In genomic region chr16:14545346-14545884, GRCh38 we compare ENCODE assay signal across 1 cellular context.
TF ChIP-seq lines count a peak whose summit lies in the region.

No MANE protein-coding gene starts in this region.

TF ChIP-seq in HepG2, 621 proteins besides CTCF, POLR2A, EP300 and RAD21 (continued from another document and continues in another):
- TF ChIP-seq CREB3 (CRISPR knock-in tag; IDR thresholded peaks at IDR 0.05) (no peak), HOXA3 (CRISPR knock-in tag; IDR thresholded peaks at IDR 0.05) (peak; percentile 93), ZBTB34 (CRISPR knock-in tag; IDR thresholded peaks at IDR 0.05) (no peak), SNAPC4 (CRISPR knock-in tag; IDR thresholded peaks at IDR 0.05) (no peak), ZNF264 (CRISPR knock-in tag; IDR thresholded peaks at IDR 0.05) (peak; percentile 91), ZBTB39 (CRISPR knock-in tag; IDR thresholded peaks at IDR 0.05) (no peak), MIXL1 (CRISPR knock-in tag; IDR thresholded peaks at IDR 0.05) (peak; percentile 95), JARID2 (CRISPR knock-in tag; IDR thresholded peaks at IDR 0.05; ENCODE audit: insufficient replicate concordance) (peak; percentile 82), IRF2 (CRISPR knock-in tag; IDR thresholded peaks at IDR 0.05) (peak; percentile 96), PPARG (CRISPR knock-in tag; conservative IDR thresholded peaks at IDR 0.05) (peak; percentile 90), SNAPC5 (CRISPR knock-in tag; IDR thresholded peaks at IDR 0.05; ENCODE audit: borderline replicate concordance) (no peak), MXD4 (CRISPR knock-in tag; IDR thresholded peaks at IDR 0.05) (peak; percentile 81), HIVEP1 (CRISPR knock-in tag; IDR thresholded peaks at IDR 0.05) (no peak), ZNF512 (CRISPR knock-in tag; IDR thresholded peaks at IDR 0.05) (no peak), BORCS8-MEF2B (CRISPR knock-in tag; IDR thresholded peaks at IDR 0.05) (no peak), REL (CRISPR knock-in tag; conservative IDR thresholded peaks at IDR 0.05) (no peak), NFIB (CRISPR knock-in tag; IDR thresholded peaks at IDR 0.05; ENCODE audit: borderline replicate concordance) (no peak), THAP8 (CRISPR knock-in tag; IDR thresholded peaks at IDR 0.05; ENCODE audit: borderline replicate concordance) (no peak), DDIT3 (CRISPR knock-in tag; IDR thresholded peaks at IDR 0.05) (no peak), ZNF281 (CRISPR knock-in tag; IDR thresholded peaks at IDR 0.05; ENCODE audit: borderline replicate concordance) (peak; percentile 51; the same call in 1 of the 2 replicates), SMYD3 (CRISPR knock-in tag; IDR thresholded peaks at IDR 0.05) (0 out of 2 replicates have a peak, but pooled peaks have one; percentile 84), ZNF749 (CRISPR knock-in tag; IDR thresholded peaks at IDR 0.05; ENCODE audit: borderline replicate concordance) (no peak), MEF2D (CRISPR knock-in tag; IDR thresholded peaks at IDR 0.05) (peak; percentile 84), HES4 (CRISPR knock-in tag; IDR thresholded peaks at IDR 0.05; ENCODE audit: borderline replicate concordance) (no peak), NR2F6 (IDR thresholded peaks at IDR 0.05) (peak; percentile 93), NR2F6 (CRISPR knock-in tag; IDR thresholded peaks at IDR 0.05) (peak; percentile 95), CCDC6 (CRISPR knock-in tag; IDR thresholded peaks at IDR 0.05) (no peak), SP4 (CRISPR knock-in tag; IDR thresholded peaks at IDR 0.05) (no peak), HMG20B (CRISPR knock-in tag; conservative IDR thresholded peaks at IDR 0.05) (peak; percentile 90), CBX2 (IDR thresholded peaks at IDR 0.05; ENCODE audit: low read depth, low read length) (no peak), CBX2 (CRISPR knock-in tag; IDR thresholded peaks at IDR 0.05; ENCODE audit: low read depth) (no peak), ZNF691 (CRISPR knock-in tag; IDR thresholded peaks at IDR 0.05; ENCODE audit: borderline replicate concordance, low read depth) (peak; percentile 66; the same call in 1 of the 2 replicates), GABPB1 (CRISPR knock-in tag; IDR thresholded peaks at IDR 0.05) (no peak; the same call in 1 of the 2 replicates), ZNF121 (CRISPR knock-in tag; IDR thresholded peaks at IDR 0.05) (no peak; the same call in 1 of the 2 replicates), SUZ12 (IDR thresholded peaks at IDR 0.05; ENCODE audit: low read depth, low read length) (no peak), ZNF580 (CRISPR knock-in tag; IDR thresholded peaks at IDR 0.05; ENCODE audit: borderline replicate concordance, low read depth) (peak; percentile 95), ZNF362 (CRISPR knock-in tag; IDR thresholded peaks at IDR 0.05; ENCODE audit: borderline replicate concordance) (peak; percentile 72), ZNF775 (CRISPR knock-in tag; IDR thresholded peaks at IDR 0.05; ENCODE audit: borderline replicate concordance) (no peak), HNRNPUL1 (IDR thresholded peaks at IDR 0.05; ENCODE audit: low read depth, low read length) (no peak), KDM4B (CRISPR knock-in tag; IDR thresholded peaks at IDR 0.05) (peak; percentile 98), ZBTB7A (CRISPR knock-in tag; IDR thresholded peaks at IDR 0.05) (no peak), ISX (CRISPR knock-in tag; conservative IDR thresholded peaks at IDR 0.05) (no peak), CERS6 (CRISPR knock-in tag; IDR thresholded peaks at IDR 0.05) (no peak), MAFK (conservative IDR thresholded peaks at IDR 0.05 in 1 of 2, IDR thresholded peaks at IDR 0.05 in 1 of 2; ENCODE audit: low read length in 2 of 2) (no peak), ZFP1 (CRISPR knock-in tag; IDR thresholded peaks at IDR 0.05) (peak; percentile 98), MTA3 (CRISPR knock-in tag; IDR thresholded peaks at IDR 0.05) (no peak)
